In the genomic region with DNA sequence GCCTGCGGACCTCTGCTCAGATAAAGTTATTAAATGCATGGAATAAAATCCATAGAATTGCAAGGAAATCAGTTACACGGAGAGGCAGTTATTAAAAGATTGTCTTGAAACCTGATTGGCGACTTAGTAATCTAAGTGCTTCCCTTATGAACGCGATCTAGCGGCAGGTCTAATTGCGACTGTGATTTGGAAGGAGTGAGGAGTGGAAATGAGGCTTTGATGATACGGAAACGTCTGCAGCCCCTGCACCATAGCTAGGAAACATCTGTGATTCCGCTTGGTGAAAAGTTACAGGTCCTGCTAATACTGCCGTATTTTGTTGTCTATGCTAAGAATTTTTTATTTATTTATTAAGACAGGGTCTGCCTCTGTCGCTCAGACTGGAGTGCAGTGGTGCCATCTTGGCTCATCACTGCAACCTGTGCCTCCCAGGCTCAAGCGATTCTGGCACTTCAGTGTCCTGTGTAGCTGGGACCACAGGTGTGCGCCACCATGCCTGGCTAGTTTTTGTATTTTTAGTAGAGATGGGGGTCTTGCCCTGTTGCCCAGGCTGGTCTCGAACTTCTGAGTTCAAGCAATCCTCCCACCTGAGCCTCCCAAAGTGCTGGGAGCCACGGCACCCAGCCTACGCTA, we compare ENCODE assay signal across 8 cellular contexts. TPM values are rescaled to one million over a fixed set of nuclear protein-coding genes. Genes with fewer than 3 reads are reported as not detected.
DNase-seq lines count a peak whose midpoint lies in the region; ATAC-seq and TF ChIP-seq lines count a peak whose summit lies in the region.

No MANE protein-coding gene starts in this region.

- peak overlapping the region; percentile 91 for H3K4me3 ChIP-seq in AG04450 (ENCODE audit: low read depth, low read length)
- no peak overlapping the region for H3K4me3 ChIP-seq in KMS-11 (IDR thresholded peaks at IDR 0.05; ENCODE audit: insufficient read depth, low read depth, low read length)
- peak overlapping the region; percentile 63 to 94 for H3K4me3 ChIP-seq in muscle layer of colon (ENCODE audit: low read depth in 1 of 2, low read length in 2 of 2)

- TF ChIP-seq CTCF in AG04450 (IDR thresholded peaks at IDR 0.05; ENCODE audit: low read depth, low read length) (no peak), KMS-11 (conservative IDR thresholded peaks at IDR 0.05; ENCODE audit: low read depth, low read length) (no peak)

- H3K4me3 Mint-ChIP-seq in central memory CD8-positive, alpha-beta T cell: peak overlapping the region; percentile 99

- peaks cover 23% of the 10 kb centered on the region for H3K36me3 Mint-ChIP-seq in central memory CD8-positive, alpha-beta T cell (ENCODE audit: insufficient read depth)

- ATAC-seq in central memory CD8-positive, alpha-beta T cell (replicated peaks; ENCODE audit: extremely low read depth, poor library complexity, severe bottlenecking): no peak
- ATAC-seq in GM19328 (IDR thresholded peaks at IDR 0.05; ENCODE audit: unreplicated experiment): no peak
- no peak for ATAC-seq in GM21528 (IDR thresholded peaks at IDR 0.05; ENCODE audit: low FRiP score, unreplicated experiment)
- ATAC-seq in HG02840 (IDR thresholded peaks at IDR 0.05; ENCODE audit: low FRiP score, unreplicated experiment): no peak

- H3K9me3 Mint-ChIP-seq in central memory CD8-positive, alpha-beta T cell: peaks cover 5% of the 10 kb centered on the region

- H3K9me3 ChIP-seq in AG04450 (ENCODE audit: control insufficient read depth, insufficient read depth, low read length) (peaks cover 5% of the 10 kb centered on the region; the same call in 1 of the 2 replicates), muscle layer of colon (ENCODE audit: low read length) (no peaks in the 10 kb centered on the region)

- H3K36me3 ChIP-seq in KMS-11 (ENCODE audit: insufficient read depth) (no peaks in the 10 kb centered on the region), muscle layer of colon (ENCODE audit: insufficient read depth, low read length) (peaks cover 23% of the 10 kb centered on the region)

- peaks cover 15% of the 10 kb centered on the region for H3K79me2 ChIP-seq in KMS-11 (ENCODE audit: insufficient read depth, low read depth)

- H4K20me1 ChIP-seq in KMS-11 (ENCODE audit: insufficient read depth): no peaks in the 10 kb centered on the region

- H2AFZ ChIP-seq in KMS-11 (ENCODE audit: low read depth): no peak overlapping the region

- peak overlapping the region; percentile 96 for H3K4me2 ChIP-seq in KMS-11

- DNase-seq in AG04450 (ENCODE audit: low read depth, low spot score): no peak
- no peak for DNase-seq in central memory CD8-positive, alpha-beta T cell (ENCODE audit: low spot score in 2 of 2)
- no peak for DNase-seq in NCI-H82 treated with DMSO at 0.1 percent for 48 hours (lab: John Stamatoyannopoulos, UW; ENCODE audit: unreplicated experiment)

- H3K27ac ChIP-seq in AG04450 (ENCODE audit: low read depth, low read length): no peak overlapping the region
- H3K27ac ChIP-seq in KMS-11: peak overlapping the region; percentile 65; the same call in 1 of the 2 replicates
- peak overlapping the region; percentile 95 for H3K27ac ChIP-seq in muscle layer of colon (ENCODE audit: low read depth, low read length)

- H3K4me1 ChIP-seq in KMS-11 (ENCODE audit: low read depth, poor library complexity, severe bottlenecking) (peaks cover 14% of the 10 kb centered on the region), muscle layer of colon (ENCODE audit: insufficient read depth, low read length) (peaks cover 19% of the 10 kb centered on the region)

- CTCF ChIA-PET in AG04450 (lab: Charles Lee): interaction anchor here (0.6 to 1.5 kb wide), 2 partner anchors 37 to 69 kb away, joined by 3 read pairs; no protein-coding TSS in a partner anchor

- H3K27me3 ChIP-seq in AG04450 (ENCODE audit: control insufficient read depth, insufficient read depth, low read length) (no peaks in the 10 kb centered on the region), KMS-11 (ENCODE audit: insufficient read depth, low read depth) (no peaks in the 10 kb centered on the region; the same call in 1 of the 2 replicates), muscle layer of colon (ENCODE audit: control insufficient read depth in 1 of 2, insufficient read depth in 2 of 2, low read length in 2 of 2) (no peaks in the 10 kb centered on the region)

- H3K27ac Mint-ChIP-seq in central memory CD8-positive, alpha-beta T cell (ENCODE audit: low read depth): peak overlapping the region; percentile 100

- H3K4me1 Mint-ChIP-seq in central memory CD8-positive, alpha-beta T cell: peaks cover 18% of the 10 kb centered on the region

- peaks cover 10% of the 10 kb centered on the region for H3K27me3 Mint-ChIP-seq in central memory CD8-positive, alpha-beta T cell

- H3K9ac ChIP-seq in KMS-11 (peak overlapping the region; percentile 67; the same call in 1 of the 2 replicates), muscle layer of colon (ENCODE audit: low read length) (peak overlapping the region; percentile 72)

- POLR2A ChIA-PET in AG04450 (lab: Yijun Ruan, JAX): no interaction called here

RNA-seq across cellular contexts. Expression of a gene that starts 0.9 kb away (rescaled TPM):
- 26.1 and 45.5 TPM in 2 replicates for polyA plus RNA-seq in AG04450 (2011; rRNA removed)
- polyA minus RNA-seq in AG04450 (2011; rRNA and poly(A)+ RNA removed): 12.4 and 13.2 TPM in 2 replicates

RNA-seq across cellular contexts. Expression of a gene that starts 16.7 kb away (rescaled TPM):
- polyA plus RNA-seq in AG04450 (2011; rRNA removed): 26.9 and 39.8 TPM in 2 replicates
- 26.7 and 36.1 TPM in 2 replicates for polyA minus RNA-seq in AG04450 (2011; rRNA and poly(A)+ RNA removed)

RNA-seq across cellular contexts. Expression of a gene that starts 22.8 kb away (rescaled TPM):
- polyA plus RNA-seq in AG04450 (2011; rRNA removed): 45.8 and 52.8 TPM in 2 replicates
- 33.6 and 42.3 TPM in 2 replicates for polyA minus RNA-seq in AG04450 (2011; rRNA and poly(A)+ RNA removed)

RNA-seq across cellular contexts. Expression of a gene that starts 53.6 kb away (rescaled TPM):
- polyA plus RNA-seq in AG04450 (2011; rRNA removed): 596 and 980 TPM in 2 replicates
- polyA minus RNA-seq in AG04450 (2011; rRNA and poly(A)+ RNA removed): 440 and 566 TPM in 2 replicates
